In genomic region chr9:128899566-128900322, GRCh38 we compare ENCODE assay signal across 8 cellular contexts. TPM values are rescaled to one million over a fixed set of nuclear protein-coding genes. Genes with fewer than 3 reads are reported as not detected.
A peak's percentile ranks its signal among the peaks of the same experiment; 100 is the strongest.
DNase-seq lines count a peak whose midpoint lies in the region; ATAC-seq, FAIRE-seq and TF ChIP-seq lines count a peak whose summit lies in the region.

No MANE protein-coding gene starts in this region.

- peak overlapping the region; percentile 48 for H3K9ac ChIP-seq in keratinocyte (ENCODE audit: control insufficient read depth, extremely low read depth, insufficient read depth, low read length)

- peak overlapping the region; percentile 48 for H3K4me2 ChIP-seq in keratinocyte (ENCODE audit: control insufficient read depth, extremely low read depth, insufficient read depth, low read depth, low read length)

- no peaks in the 10 kb centered on the region for H3K9me1 ChIP-seq in keratinocyte (ENCODE audit: control insufficient read depth, extremely low read depth, insufficient read depth, low read length)

- peak overlapping the region; percentile 73 to 76 for H3K4me3 Mint-ChIP-seq in activated T-cell treated with anti-CD3 and anti-CD28 coated beads, Interleukin-2, amount 50 U/mL, for 72 hours
- H3K4me3 Mint-ChIP-seq in type B pancreatic cell: no peak overlapping the region

- H4K20me1 ChIP-seq in keratinocyte (ENCODE audit: control insufficient read depth, extremely low read depth, insufficient read depth, low read length): no peaks in the 10 kb centered on the region

- H3K27ac Mint-ChIP-seq in activated T-cell treated with anti-CD3 and anti-CD28 coated beads, Interleukin-2, amount 50 U/mL, for 72 hours: peak overlapping the region; percentile 97
- H3K27ac Mint-ChIP-seq in type B pancreatic cell: peak overlapping the region; percentile 55

- no peaks in the 10 kb centered on the region for H3K27me3 ChIP-seq in keratinocyte (ENCODE audit: control insufficient read depth, extremely low read depth, insufficient read depth, low read length)

- peak; percentile 97 for FAIRE-seq in keratinocyte (lab: Jason Lieb, UNC)

- TF ChIP-seq CTCF in keratinocyte (optimal IDR thresholded peaks at IDR 0.05 in 1 of 3, IDR thresholded peaks at IDR 0.05 in 1 of 3, conservative IDR thresholded peaks at IDR 0.05 in 1 of 3; ENCODE audit: extremely low read depth in 1 of 3, insufficient read depth in 2 of 3, low read length in 3 of 3): no peak
- TF ChIP-seq CTCF in type B pancreatic cell (conservative IDR thresholded peaks at IDR 0.05): no peak

- peaks cover 9 to 58% of the 10 kb centered on the region in 2 experiments for H3K36me3 ChIP-seq in keratinocyte (ENCODE audit: control insufficient read depth in 2 of 2, extremely low read depth in 1 of 2, insufficient read depth in 2 of 2, low read length in 2 of 2)

- no peaks in the 10 kb centered on the region for H3K9me3 Mint-ChIP-seq in activated T-cell treated with anti-CD3 and anti-CD28 coated beads, Interleukin-2, amount 50 U/mL, for 72 hours
- no peaks in the 10 kb centered on the region for H3K9me3 Mint-ChIP-seq in type B pancreatic cell

- H3K27ac ChIP-seq in keratinocyte (ENCODE audit: control insufficient read depth, insufficient read depth, low read length): peak overlapping the region; percentile 75

- H3K4me3 ChIP-seq in keratinocyte (ENCODE audit: control insufficient read depth in 2 of 3, extremely low read depth in 1 of 3, insufficient read depth in 2 of 3, low read depth in 1 of 3, low read length in 3 of 3): no peak overlapping the region

- H3K36me3 Mint-ChIP-seq in activated T-cell treated with anti-CD3 and anti-CD28 coated beads, Interleukin-2, amount 50 U/mL, for 72 hours (ENCODE audit: insufficient read depth in 2 of 2): peaks cover 3 to 10% of the 10 kb centered on the region in 2 donors
- peaks cover 14% of the 10 kb centered on the region for H3K36me3 Mint-ChIP-seq in type B pancreatic cell

- dilution Hi-C loops in keratinocyte (cut with MboI; ENCODE audit: extremely low pct_ligation_motif_present, low sequenced_read_pairs): no loop called here

- peaks cover 56% of the 10 kb centered on the region for H3K79me2 ChIP-seq in keratinocyte (ENCODE audit: control insufficient read depth, insufficient read depth, low read length)

- H2AFZ ChIP-seq in keratinocyte (ENCODE audit: control insufficient read depth, low read length): no peak overlapping the region

- peak; percentile 42 to 55 for ATAC-seq in activated T-cell treated with anti-CD3 and anti-CD28 coated beads, Interleukin-2, amount 50 U/mL, for 72 hours (replicated peaks in 1 of 2)
- no peak for ATAC-seq in HG02973 (IDR thresholded peaks at IDR 0.05; ENCODE audit: unreplicated experiment)

- DNase-seq in activated naive CD4-positive, alpha-beta T cell treated with Interleukin-2 at 50 U/mL for 16 hours: peak; percentile 16
- DNase-seq in activated naive CD4-positive, alpha-beta T cell (lab: John Stamatoyannopoulos, UW): no peak
- DNase-seq in activated T-cell treated with anti-CD3 and anti-CD28 coated beads, Interleukin-2, amount 50 U/mL, for 72 hours: peak in 1 of 2 donors; percentile 27
- DNase-seq in keratinocyte (ENCODE audit: low read depth, low spot score) (no peak), type B pancreatic cell (ENCODE audit: extremely low spot score, unreplicated experiment) (no peak), NCI-H774 (lab: John Stamatoyannopoulos, UW) (no peak), NCI-H1417 treated with DMSO at 0.1 percent for 48 hours (lab: John Stamatoyannopoulos, UW) (no peak)

- peaks cover 77% of the 10 kb centered on the region for H3K4me1 Mint-ChIP-seq in activated T-cell treated with anti-CD3 and anti-CD28 coated beads, Interleukin-2, amount 50 U/mL, for 72 hours (ENCODE audit: low read depth)
- H3K4me1 Mint-ChIP-seq in type B pancreatic cell (ENCODE audit: unreplicated experiment): peaks cover 9% of the 10 kb centered on the region

- H3K9me3 ChIP-seq in keratinocyte (ENCODE audit: control insufficient read depth, low read depth, low read length): no peaks in the 10 kb centered on the region

- peaks cover 73% of the 10 kb centered on the region for H3K4me1 ChIP-seq in keratinocyte (ENCODE audit: control insufficient read depth, extremely low read depth, insufficient read depth, low read length)

- no peaks in the 10 kb centered on the region for H3K27me3 Mint-ChIP-seq in activated T-cell treated with anti-CD3 and anti-CD28 coated beads, Interleukin-2, amount 50 U/mL, for 72 hours (ENCODE audit: low read depth)
- no peaks in the 10 kb centered on the region for H3K27me3 Mint-ChIP-seq in type B pancreatic cell

RNA-seq across cellular contexts. Expression of gene LRRC8A, which starts 17.8 kb away (rescaled TPM):
- 10 to 100 TPM; 19.2 to 20.1 TPM for total RNA-seq in activated T-cell treated with anti-CD3 and anti-CD28 coated beads, Interleukin-2, amount 50 U/mL, for 72 hours
- polyA plus RNA-seq in keratinocyte: 88.3 to 127 TPM (median 109 TPM) in 3 replicates
- 51.1 TPM for polyA plus RNA-seq in keratinocyte (2011; ENCODE audit: low read depth)
- 77.7 and 119 TPM in 2 replicates for polyA plus RNA-seq in keratinocyte (2011; cell fraction: cytosol; rRNA removed)
- polyA plus RNA-seq in keratinocyte (2011; cell fraction: nucleus; rRNA removed): 143 and 183 TPM in 2 replicates
- polyA plus RNA-seq in keratinocyte (2012; ENCODE audit: low replicate concordance): 109 and 130 TPM in 2 replicates
- polyA minus RNA-seq in keratinocyte: 154 to 426 TPM (median 169 TPM) in 3 replicates
- 129 TPM for polyA minus RNA-seq in keratinocyte (2011; cell fraction: cytosol; rRNA and poly(A)+ RNA removed)
- 118 and 144 TPM in 2 replicates for polyA minus RNA-seq in keratinocyte (2011; cell fraction: nucleus; rRNA and poly(A)+ RNA removed)
- 33.2 and 38.2 TPM in 2 replicates for total RNA-seq in type B pancreatic cell (ENCODE audit: low replicate concordance)

RNA-seq across cellular contexts. Expression of gene KYAT1, which starts 18.0 kb away (rescaled TPM):
- 10 to 100 TPM in 1 of 2 donors, 1 to 10 TPM in 1; 8.8 to 13.8 TPM for total RNA-seq in activated T-cell treated with anti-CD3 and anti-CD28 coated beads, Interleukin-2, amount 50 U/mL, for 72 hours
- polyA plus RNA-seq in keratinocyte: 10.9 to 13.9 TPM (median 13.9 TPM) in 3 replicates
- 0.94 TPM for polyA plus RNA-seq in keratinocyte (2011; ENCODE audit: low read depth)
- polyA plus RNA-seq in keratinocyte (2011; cell fraction: cytosol; rRNA removed): 7.3 and 10.5 TPM in 2 replicates
- polyA plus RNA-seq in keratinocyte (2011; cell fraction: nucleus; rRNA removed): 16.3 and 20.8 TPM in 2 replicates
- polyA plus RNA-seq in keratinocyte (2012; ENCODE audit: low replicate concordance): 5.3 and 10.5 TPM in 2 replicates
- 6.9 to 19.5 TPM (median 10.4 TPM) in 3 replicates for polyA minus RNA-seq in keratinocyte
- polyA minus RNA-seq in keratinocyte (2011; cell fraction: cytosol; rRNA and poly(A)+ RNA removed): 9.8 TPM
- polyA minus RNA-seq in keratinocyte (2011; cell fraction: nucleus; rRNA and poly(A)+ RNA removed): 4.2 and 5.6 TPM in 2 replicates
- 4.0 and 11.5 TPM in 2 replicates for total RNA-seq in type B pancreatic cell (ENCODE audit: low replicate concordance)

RNA-seq across cellular contexts. Expression of gene PHYHD1, which starts 21.0 kb away (rescaled TPM):
- total RNA-seq in activated T-cell treated with anti-CD3 and anti-CD28 coated beads, Interleukin-2, amount 50 U/mL, for 72 hours: 1 to 10 TPM; 1.1 to 1.9 TPM
- polyA plus RNA-seq in keratinocyte: 4.6 to 5.2 TPM (median 4.7 TPM) in 3 replicates
- 1.3 TPM for polyA plus RNA-seq in keratinocyte (2011; ENCODE audit: low read depth)
- 3.6 and 6.2 TPM in 2 replicates for polyA plus RNA-seq in keratinocyte (2011; cell fraction: cytosol; rRNA removed)
- 4.1 and 7.8 TPM in 2 replicates for polyA plus RNA-seq in keratinocyte (2011; cell fraction: nucleus; rRNA removed)
- 4.0 and 6.0 TPM in 2 replicates for polyA plus RNA-seq in keratinocyte (2012; ENCODE audit: low replicate concordance)
- 4.2 to 5.9 TPM (median 4.5 TPM) in 3 replicates for polyA minus RNA-seq in keratinocyte
- 4.0 TPM for polyA minus RNA-seq in keratinocyte (2011; cell fraction: cytosol; rRNA and poly(A)+ RNA removed)
- polyA minus RNA-seq in keratinocyte (2011; cell fraction: nucleus; rRNA and poly(A)+ RNA removed): 2.0 and 2.9 TPM in 2 replicates
- 10.0 and 14.3 TPM in 2 replicates for total RNA-seq in type B pancreatic cell (ENCODE audit: low replicate concordance)

RNA-seq across cellular contexts. Expression of gene DOLK, which starts 47.7 kb away (rescaled TPM):
- total RNA-seq in activated T-cell treated with anti-CD3 and anti-CD28 coated beads, Interleukin-2, amount 50 U/mL, for 72 hours: 1 to 10 TPM; 6.8 to 6.9 TPM
- 21.8 to 33.5 TPM (median 27.1 TPM) in 3 replicates for polyA plus RNA-seq in keratinocyte
- polyA plus RNA-seq in keratinocyte (2011; ENCODE audit: low read depth): 3.1 TPM
- polyA plus RNA-seq in keratinocyte (2011; cell fraction: cytosol; rRNA removed): 12.1 and 12.4 TPM in 2 replicates
- polyA plus RNA-seq in keratinocyte (2011; cell fraction: nucleus; rRNA removed): 38.8 and 40.3 TPM in 2 replicates
- 13.1 and 23.2 TPM in 2 replicates for polyA plus RNA-seq in keratinocyte (2012; ENCODE audit: low replicate concordance)
- polyA minus RNA-seq in keratinocyte: 40.4 to 52.8 TPM (median 50.8 TPM) in 3 replicates
- polyA minus RNA-seq in keratinocyte (2011; cell fraction: cytosol; rRNA and poly(A)+ RNA removed): 24.6 TPM
- 30.9 and 33.5 TPM in 2 replicates for polyA minus RNA-seq in keratinocyte (2011; cell fraction: nucleus; rRNA and poly(A)+ RNA removed)
- total RNA-seq in type B pancreatic cell (ENCODE audit: low replicate concordance): 18.8 and 21.6 TPM in 2 replicates

RNA-seq across cellular contexts. Expression of gene NUP188, which starts 47.8 kb away (rescaled TPM):
- total RNA-seq in activated T-cell treated with anti-CD3 and anti-CD28 coated beads, Interleukin-2, amount 50 U/mL, for 72 hours: 10 to 100 TPM; 90.0 to 98.0 TPM
- 25.6 to 56.3 TPM (median 31.1 TPM) in 3 replicates for polyA plus RNA-seq in keratinocyte
- polyA plus RNA-seq in keratinocyte (2011; ENCODE audit: low read depth): 19.4 TPM
- polyA plus RNA-seq in keratinocyte (2011; cell fraction: cytosol; rRNA removed): 26.2 and 29.1 TPM in 2 replicates
- polyA plus RNA-seq in keratinocyte (2011; cell fraction: nucleus; rRNA removed): 67.0 and 73.7 TPM in 2 replicates
- polyA plus RNA-seq in keratinocyte (2012; ENCODE audit: low replicate concordance): 15.6 and 37.3 TPM in 2 replicates
- polyA minus RNA-seq in keratinocyte: 92.5 to 239 TPM (median 127 TPM) in 3 replicates
- 62.2 TPM for polyA minus RNA-seq in keratinocyte (2011; cell fraction: cytosol; rRNA and poly(A)+ RNA removed)
- 88.4 and 120 TPM in 2 replicates for polyA minus RNA-seq in keratinocyte (2011; cell fraction: nucleus; rRNA and poly(A)+ RNA removed)
- total RNA-seq in type B pancreatic cell (ENCODE audit: low replicate concordance): 36.4 and 63.7 TPM in 2 replicates
